11 cellular contexts compared by ENCODE assay signal in genomic region chr15:90003736-90004135, GRCh38. TPM values are rescaled to one million over a fixed set of nuclear protein-coding genes. Genes with fewer than 3 reads are reported as not detected.
A peak's percentile ranks its signal among the peaks of the same experiment; 100 is the strongest.
DNase-seq lines count a peak whose midpoint lies in the region; ATAC-seq, FAIRE-seq and TF ChIP-seq lines count a peak whose summit lies in the region.
"Had no signal": no experiment of that assay in that cellular context is flagged by ENCODE, and none has a peak within 500 bp of the region (broad histone marks: within the 10 kb centered on the region; RNA-seq: fewer than 3 reads in every experiment).

No MANE protein-coding gene starts in this region.

- H3K36me3 Mint-ChIP-seq in GM23338 (ENCODE audit: low read depth) = peaks cover 7% of the 10 kb centered on the region; the same call in 2 of the 3 replicates

- H3K27me3 ChIP-seq in GM23338 (ENCODE audit: insufficient read depth) (peaks cover 12% of the 10 kb centered on the region), mammary epithelial cell (ENCODE audit: insufficient read depth, low read length) (no peaks in the 10 kb centered on the region), mucosa of stomach (ENCODE audit: control insufficient read depth, insufficient read depth, low read length) (no peaks in the 10 kb centered on the region)

- ATAC-seq in A549 (no peak), GM23338 (no peak), GM21381 (IDR thresholded peaks at IDR 0.05; ENCODE audit: unreplicated experiment) (no peak), HG02852 (IDR thresholded peaks at IDR 0.05; ENCODE audit: unreplicated experiment) (no peak)

- H3K4me3 ChIP-seq in A549 (no peak overlapping the region), GM23338 (no peak overlapping the region), mammary epithelial cell (replicated peaks in 1 of 3; ENCODE audit: insufficient read depth in 1 of 3, low read depth in 2 of 3, low read length in 3 of 3) (no peak overlapping the region), mucosa of stomach (ENCODE audit: low read length) (no peak overlapping the region)

- intact Hi-C loops in mammary epithelial cell (cut with micrococcal nuclease) = loop anchor here (2.0 kb wide), 1 partner anchor 67 kb away; no protein-coding TSS in a partner anchor

- TF ChIP-seq POLR2A in A549 (IDR thresholded peaks at IDR 0.05; ENCODE audit: low read length) = no peak
- no peak for TF ChIP-seq POLR2A in GM12891 (IDR thresholded peaks at IDR 0.05; ENCODE audit: low read depth, low read length)

- no TSS peak for BruUV-seq in mammary epithelial cell (replicated peaks; lab: Mats Ljungman, UMichigan)

- 94% methylated on average over 7 of the region's 7 CpGs for WGBS in A549 (ENCODE audit: missing lambda C conversion rate)
- 95% methylated on average over 5 of the region's 7 CpGs for WGBS in mammary epithelial cell (ENCODE audit: low coverage, missing lambda C conversion rate)

- POLR2A ChIA-PET in A549 (lab: Yijun Ruan, JAX) = interaction anchor here (0.6 kb wide), 1 partner anchor 81 kb away, joined by 3 read pairs; no protein-coding TSS in a partner anchor

- peak overlapping the region; percentile 66 for H3K9ac ChIP-seq in mammary epithelial cell (ENCODE audit: insufficient read depth, low read length)
- H3K9ac ChIP-seq in mucosa of stomach (ENCODE audit: low read length) = peak overlapping the region; percentile 84

- CTCF ChIA-PET in A549 (lab: Yijun Ruan, JAX) (interaction anchor here (1.0 to 4.6 kb wide), 8 partner anchors 8 to 244 kb away, joined by 3 to 31 read pairs (median 6); no protein-coding TSS in a partner anchor), mammary epithelial cell (lab: Charles Lee; ENCODE audit: low non-redundant PET) (no interaction called here)

- H3K4me1 Mint-ChIP-seq in GM23338 = peaks cover 59% of the 10 kb centered on the region

- no peak overlapping the region for H2AFZ ChIP-seq in GM23338
- H2AFZ ChIP-seq in mammary epithelial cell (ENCODE audit: low read depth, low read length) = no peak overlapping the region

- no peak for FAIRE-seq in A549 (lab: Jason Lieb, UNC)
- FAIRE-seq in GM19239 (lab: Jason Lieb, UNC) = no peak
- no peak for FAIRE-seq in GM12891 (lab: Jason Lieb, UNC)
- FAIRE-seq: islet of Langerhans had no signal

- H3K4me2 ChIP-seq in A549 (peak overlapping the region; percentile 63; the same call in 1 of the 3 replicates), GM23338 (0 out of 2 replicates have a peak overlapping the region, but pooled peaks have one; percentile 92), mammary epithelial cell (ENCODE audit: insufficient read depth, low read depth, low read length) (peak overlapping the region; percentile 76)

- no peaks in the 10 kb centered on the region for H3K9me3 ChIP-seq in A549
- H3K9me3 ChIP-seq in mammary epithelial cell (replicated peaks; ENCODE audit: insufficient read depth, low read length) = no peaks in the 10 kb centered on the region
- H3K9me3 ChIP-seq in mucosa of stomach (ENCODE audit: control insufficient read depth, low read length) = no peaks in the 10 kb centered on the region

- H3K9me3 Mint-ChIP-seq in GM23338 = peaks cover 4% of the 10 kb centered on the region; the same call in 1 of the 3 replicates

- H3K4me1 ChIP-seq in A549 (peaks cover 55% of the 10 kb centered on the region), GM23338 (ENCODE audit: insufficient read depth) (peaks cover 42% of the 10 kb centered on the region), mammary epithelial cell (ENCODE audit: insufficient read depth, low read length) (peaks cover 59% of the 10 kb centered on the region), mucosa of stomach (ENCODE audit: control insufficient read depth, insufficient read depth, low read length) (peaks cover 72% of the 10 kb centered on the region)

- TF ChIP-seq CTCF in A549 (IDR thresholded peaks at IDR 0.05) (no peak), GM23338 (conservative IDR thresholded peaks at IDR 0.05; ENCODE audit: low read depth in 2 of 2) (no peak), mammary epithelial cell (conservative IDR thresholded peaks at IDR 0.05 in 1 of 2, IDR thresholded peaks at IDR 0.05 in 1 of 2; ENCODE audit: extremely low read depth in 1 of 2, insufficient read depth in 1 of 2, low read depth in 1 of 2, low read length in 2 of 2) (no peak)

- H3K27ac ChIP-seq in A549 (peak overlapping the region in 1 of 2 experiments; percentile 97; a peak in 3 of 6 replicates), GM23338 (ENCODE audit: low read depth) (no peak overlapping the region), mammary epithelial cell (ENCODE audit: insufficient read depth, low read depth, low read length) (peak overlapping the region; percentile 90)

- in situ Hi-C loops in mammary epithelial cell (cut with MboI; ENCODE audit: low sequenced_read_pairs in 2 of 2) = no loop called here

- H3K27me3 Mint-ChIP-seq in GM23338 (ENCODE audit: insufficient read depth, low read depth, poor library complexity) = peaks cover 28% of the 10 kb centered on the region

- dilution Hi-C loops in mammary epithelial cell (cut with HindIII; ENCODE audit: low sequenced_read_pairs) = no loop called here

- H3K27ac Mint-ChIP-seq in GM23338 = no peak overlapping the region

- no peak for TF ChIP-seq RAD21 in A549 (conservative IDR thresholded peaks at IDR 0.05 in 1 of 2, IDR thresholded peaks at IDR 0.05 in 1 of 2)

- H3K79me2 ChIP-seq in GM23338 (replicated peaks; ENCODE audit: insufficient read depth) (peaks cover 62% of the 10 kb centered on the region), mammary epithelial cell (ENCODE audit: insufficient read depth, low read length) (peaks cover 62% of the 10 kb centered on the region)

- H3K9me2 ChIP-seq in GM23338 (ENCODE audit: insufficient read depth) = no peaks in the 10 kb centered on the region

- peaks cover 8% of the 10 kb centered on the region; the same call in 1 of the 2 replicates for H3F3A ChIP-seq in GM23338 (replicated peaks; ENCODE audit: low read depth)

- peak overlapping the region; percentile 85 for H3K4me3 Mint-ChIP-seq in GM23338

- TF ChIP-seq EP300 in A549 (IDR thresholded peaks at IDR 0.05) = no peak

- H3K36me3 ChIP-seq in GM23338 (ENCODE audit: insufficient read depth) (no peaks in the 10 kb centered on the region), mammary epithelial cell (ENCODE audit: insufficient read depth, low read length) (no peaks in the 10 kb centered on the region), mucosa of stomach (ENCODE audit: control insufficient read depth, insufficient read depth, low read length) (peaks cover 4% of the 10 kb centered on the region)

- DNase-seq in A549 (ENCODE audit: low read depth in 1 of 2, low spot score in 1 of 2) (no peak), GM23338 (ENCODE audit: low spot score) (no peak), mammary epithelial cell (no peak), GM19239 (ENCODE audit: insufficient read length, low spot score) (no peak), GM12891 (ENCODE audit: insufficient read length, low spot score) (no peak)
- DNase-seq: NCI-H2171 treated with DMSO at 0.1 percent for 48 hours, T-helper 9 cell had no signal

- peaks cover 41% of the 10 kb centered on the region for H4K20me1 ChIP-seq in GM23338 (replicated peaks; ENCODE audit: insufficient read depth)
- H4K20me1 ChIP-seq in mammary epithelial cell (ENCODE audit: insufficient read depth, low read length) = no peaks in the 10 kb centered on the region

TF ChIP-seq in A549, 52 proteins besides CTCF, POLR2A, EP300 and RAD21 (continues in another document):
- TF ChIP-seq ZC3H11A (IDR thresholded peaks at IDR 0.05) (no peak), NFE2L2 (conservative IDR thresholded peaks at IDR 0.05; ENCODE audit: low read length) (no peak), KDM1A (IDR thresholded peaks at IDR 0.05; ENCODE audit: low read depth) (no peak)

TF ChIP-seq in GM23338, 12 proteins besides CTCF, POLR2A, EP300 and RAD21:
- no peak for TF ChIP-seq STAT1 (IDR thresholded peaks at IDR 0.05; ENCODE audit: unreplicated experiment)

TF ChIP-seq in GM12891, 5 proteins besides CTCF, POLR2A, EP300 and RAD21:
- TF ChIP-seq POU2F2 (IDR thresholded peaks at IDR 0.05; ENCODE audit: low read depth, low read length) = no peak
- TF ChIP-seq PAX5 (IDR thresholded peaks at IDR 0.05; ENCODE audit: insufficient read depth, low read length, severe bottlenecking) = no peak
- no peak for TF ChIP-seq TAF1 (IDR thresholded peaks at IDR 0.05; ENCODE audit: low read depth, low read length)
- TF ChIP-seq POLR2AphosphoS5 (IDR thresholded peaks at IDR 0.05; ENCODE audit: low read depth, low read length) = no peak
- TF ChIP-seq SPI1 (IDR thresholded peaks at IDR 0.05; ENCODE audit: low read depth, low read length) = no peak

RNA-seq across cellular contexts. Expression of gene ZNF710, which starts 2.6 kb away (rescaled TPM):
- polyA plus RNA-seq in A549 (2011; rRNA removed) (2.6 and 5.0 TPM in 2 replicates), A549 (2017; fragmentation: RNase III; extraction: RNeasy Plus Mini Kit Qiagen cat#74134 plus additional on column Dnase treatment) (7.2 to 10.2 TPM (median 7.8 TPM) in 3 replicates), GM23338 (2016; fragmentation: Nextera tagmentation; extraction: Ambion mirVana) (15.9 and 16.0 TPM in 2 replicates), mammary epithelial cell (2.8 TPM)
- polyA plus RNA-seq in A549 (2012; cell fraction: cytosol; rRNA removed) = 4.3 and 6.4 TPM in 2 replicates
- 13.5 and 14.4 TPM in 2 replicates for polyA plus RNA-seq in A549 (2012; cell fraction: nucleus; rRNA removed)
- polyA minus RNA-seq in A549 (2011; rRNA and poly(A)+ RNA removed) = 3.7 and 8.3 TPM in 2 replicates
- total RNA-seq in GM23338 (2014; rRNA removed; shearing (Covaris generic)) = 16.7 and 18.2 TPM in 2 replicates
- total RNA-seq in mammary epithelial cell = 10 to 100 TPM in 1 of 2 donors, 1 to 10 TPM in 1; 9.7 to 18.3 TPM
- 16.2 TPM for polyA minus RNA-seq in mammary epithelial cell
- 5.9 TPM for polyA plus RNA-seq in GM12891 (2012; ENCODE audit: low read depth, missing spikeins)
